In genomic region chr1:61053712-61054608, GRCh38 we compare ENCODE assay signal across 1 cellular context.
A peak's percentile ranks its signal among the peaks of the same experiment; 100 is the strongest.
TF ChIP-seq lines count a peak whose summit lies in the region.

No MANE protein-coding gene starts in this region.

TF ChIP-seq in H1, 55 proteins besides CTCF, POLR2A, EP300 and RAD21:
- no peak for TF ChIP-seq PHF8 (conservative IDR thresholded peaks at IDR 0.05; ENCODE audit: low read depth, low read length)
- TF ChIP-seq TAF7 (optimal IDR thresholded peaks at IDR 0.05; ENCODE audit: borderline replicate concordance, low read depth, low read length) = no peak
- TF ChIP-seq CHD1 (IDR thresholded peaks at IDR 0.05; ENCODE audit: low read depth, low read length) = no peak
- peak; percentile 53 for TF ChIP-seq KDM4A (IDR thresholded peaks at IDR 0.05; ENCODE audit: low read depth, low read length, severe bottlenecking)
- TF ChIP-seq EGR1 (IDR thresholded peaks at IDR 0.05; ENCODE audit: borderline replicate concordance, low read depth, low read length) = no peak
- TF ChIP-seq BACH1 (IDR thresholded peaks at IDR 0.05; ENCODE audit: low read length) = no peak
- no peak for TF ChIP-seq CHD7 (IDR thresholded peaks at IDR 0.05; ENCODE audit: insufficient replicate concordance, low read length)
- no peak for TF ChIP-seq SP1 (IDR thresholded peaks at IDR 0.05; ENCODE audit: low read depth, low read length)
- peak; percentile 75 for TF ChIP-seq SUZ12 (IDR thresholded peaks at IDR 0.05; ENCODE audit: low read length)
- TF ChIP-seq KDM5A (IDR thresholded peaks at IDR 0.05; ENCODE audit: low read length) = no peak
- no peak for TF ChIP-seq HDAC2 (IDR thresholded peaks at IDR 0.05; ENCODE audit: borderline replicate concordance in 1 of 2, low read depth in 2 of 2, low read length in 2 of 2)
- TF ChIP-seq EZH2 (IDR thresholded peaks at IDR 0.05; ENCODE audit: low read depth, low read length, severe bottlenecking) = peak; percentile 53
- TF ChIP-seq TCF12 (IDR thresholded peaks at IDR 0.05; ENCODE audit: low read depth, low read length) = no peak
- TF ChIP-seq FOSL1 (IDR thresholded peaks at IDR 0.05; ENCODE audit: insufficient read depth, low read depth, low read length) = no peak
- TF ChIP-seq HDAC6 (IDR thresholded peaks at IDR 0.05; ENCODE audit: low read depth, low read length) = no peak
- no peak for TF ChIP-seq JUN (IDR thresholded peaks at IDR 0.05; ENCODE audit: low read depth, low read length)
- no peak for TF ChIP-seq SIX5 (IDR thresholded peaks at IDR 0.05; ENCODE audit: low read depth, low read length)
- TF ChIP-seq BRCA1 (IDR thresholded peaks at IDR 0.05; ENCODE audit: low read depth, low read length) = no peak
- peak; percentile 56; the same call in 1 of the 2 replicates for TF ChIP-seq RBBP5 (IDR thresholded peaks at IDR 0.05; ENCODE audit: borderline replicate concordance, low read depth, low read length)
- no peak for TF ChIP-seq GTF2F1 (IDR thresholded peaks at IDR 0.05; ENCODE audit: borderline replicate concordance, low read depth, low read length)
- TF ChIP-seq SAP30 (IDR thresholded peaks at IDR 0.05; ENCODE audit: insufficient read depth, insufficient replicate concordance, low read length) = no peak
- no peak for TF ChIP-seq RXRA (IDR thresholded peaks at IDR 0.05; ENCODE audit: insufficient read depth, low read depth, low read length)
- no peak for TF ChIP-seq NANOG (IDR thresholded peaks at IDR 0.05; ENCODE audit: insufficient read depth, low read depth, low read length, poor library complexity, severe bottlenecking)
- TF ChIP-seq SIN3A (conservative IDR thresholded peaks at IDR 0.05 in 1 of 2, IDR thresholded peaks at IDR 0.05 in 1 of 2; ENCODE audit: low read depth in 1 of 2, low read length in 2 of 2) = no peak
- no peak for TF ChIP-seq JUND (IDR thresholded peaks at IDR 0.05; ENCODE audit: low read length)
